ENCODE assay signal across 16 cellular contexts in genomic region chr10:20885678-20886077, GRCh38. TPM values are rescaled to one million over a fixed set of nuclear protein-coding genes. Genes with fewer than 3 reads are reported as not detected.
A peak's percentile ranks its signal among the peaks of the same experiment; 100 is the strongest.
DNase-seq lines count a peak whose midpoint lies in the region; ATAC-seq and TF ChIP-seq lines count a peak whose summit lies in the region.
"Had no signal": no experiment of that assay in that cellular context is flagged by ENCODE, and none has a peak within 500 bp of the region (broad histone marks: within the 10 kb centered on the region; RNA-seq: fewer than 3 reads in every experiment).

No MANE protein-coding gene starts in this region.

- H3K27ac ChIP-seq in right lobe of liver, result no peak overlapping the region
- no peak overlapping the region for H3K27ac ChIP-seq in stomach
- H3K27ac ChIP-seq: upper lobe of left lung had no signal

- H3K4me3 ChIP-seq in epithelial cell of proximal tubule (ENCODE audit: low read depth, low read length), result no peak overlapping the region
- no peak overlapping the region for H3K4me3 ChIP-seq in right lobe of liver
- H3K4me3 ChIP-seq in stomach, result no peak overlapping the region
- H3K4me3 ChIP-seq: upper lobe of left lung had no signal

- no peaks in the 10 kb centered on the region for H3K9me3 ChIP-seq in right lobe of liver
- H3K9me3 ChIP-seq in stomach, result no peaks in the 10 kb centered on the region
- H3K9me3 ChIP-seq: upper lobe of left lung had no signal

- H3K4me1 ChIP-seq in right lobe of liver, result peaks cover 0 to 15% (median 3%) of the 10 kb centered on the region in 4 donors
- H3K4me1 ChIP-seq in stomach, result no peaks in the 10 kb centered on the region

- no peaks in the 10 kb centered on the region for H3K27me3 ChIP-seq in right lobe of liver
- H3K27me3 ChIP-seq in stomach, result no peaks in the 10 kb centered on the region
- H3K27me3 ChIP-seq: upper lobe of left lung had no signal

- TF ChIP-seq EP300 in stomach (IDR thresholded peaks at IDR 0.05), result no peak

- TF ChIP-seq CTCF in epithelial cell of proximal tubule (conservative IDR thresholded peaks at IDR 0.05; ENCODE audit: low read depth, low read length) (no peak), right lobe of liver (IDR thresholded peaks at IDR 0.05) (no peak), stomach (IDR thresholded peaks at IDR 0.05) (no peak)

- H3K36me3 ChIP-seq in right lobe of liver (no peaks in the 10 kb centered on the region), stomach (no peaks in the 10 kb centered on the region)
- H3K36me3 ChIP-seq: upper lobe of left lung had no signal

- ATAC-seq in right lobe of liver (peak in 3 of 4 donors; percentile 44 to 88 (median 55)), GM19463 (IDR thresholded peaks at IDR 0.05; ENCODE audit: unreplicated experiment) (no peak)
- ATAC-seq: activated T-cell treated with anti-CD3 and anti-CD28 coated beads, Interleukin-2, amount 50 U/mL, for 72 hours had no signal

- 21% methylated on average over 3 of the region's 3 CpGs for WGBS in right lobe of liver (ENCODE audit: insufficient coverage, low coverage, low lambda C conversion rate, missing lambda C conversion rate)
- WGBS in stomach, 5 donors, result 17 to 34% (median 21%) methylated on average over 3 of the region's 3 CpGs

- DNase-seq in NCI-H1092 treated with DMSO at 0.1 percent for 48 hours (lab: John Stamatoyannopoulos, UW) (peak; percentile 4), NCI-H1092 (lab: John Stamatoyannopoulos, UW) (no peak), NCI-H748 treated with DMSO at 0.1 percent for 48 hours (lab: John Stamatoyannopoulos, UW) (peak; percentile 74), epithelial cell of proximal tubule (ENCODE audit: low read depth) (peak; percentile 58), right lobe of liver (no peak), stomach (no peak), SIG-M5 (lab: John Stamatoyannopoulos, UW) (no peak)
- DNase-seq: 8988T; activated CD4-positive, CD25-positive, alpha-beta regulatory T cell treated with anti-CD3 and anti-CD28 coated beads, Interleukin-2, amount 50 U/mL, for 72 hours; activated T-cell treated with anti-CD3 and anti-CD28 coated beads, Interleukin-2, amount 50 U/mL, for 72 hours; anterior cingulate cortex; effector memory CD4-positive, alpha-beta T cell; occipital lobe; stimulated activated CD8-positive, alpha-beta memory T cell treated with anti-CD3 and anti-CD28 coated beads, Interleukin-4, amount 100 ng/mL, for 48 hours; upper lobe of left lung had no signal

- no peak for TF ChIP-seq POLR2A in right lobe of liver (IDR thresholded peaks at IDR 0.05)
- no peak for TF ChIP-seq POLR2A in stomach (IDR thresholded peaks at IDR 0.05)

- intact Hi-C loops in right lobe of liver (cut with DNase I) (no loop called here), stomach (cut with DNase I; ENCODE audit: low total_unique reads) (no loop called here)

RNA-seq across cellular contexts. Expression of gene NEBL, which starts 11.4 kb away (rescaled TPM):
- total RNA-seq in epithelial cell of proximal tubule (0.65 and 4.6 TPM in 2 replicates), right lobe of liver (1 to 10 TPM; 1.2 to 8.3 (median 2.4) TPM), stomach (10 to 100 TPM in 2 of 5 donors, 1 to 10 TPM in 3; 1.2 to 21.8 (median 7.0) TPM)
- polyA plus RNA-seq in stomach, result 1 to 10 TPM; 2.9 to 7.5 (median 4.9) TPM

Comparison
In these comparisons a context has a peak if more than half of its experiments do, and no peak if none do; other contexts are left out.
1. DNase-seq: peak in NCI-H1092 treated with DMSO at 0.1 percent for 48 hours (single experiment), NCI-H748 treated with DMSO at 0.1 percent for 48 hours (single experiment) and epithelial cell of proximal tubule (single experiment); none in NCI-H1092 (single experiment), right lobe of liver (0 of 3), stomach (single experiment) and SIG-M5 (single experiment).